ENCODE assay signal across 10 cellular contexts in the genomic region with DNA sequence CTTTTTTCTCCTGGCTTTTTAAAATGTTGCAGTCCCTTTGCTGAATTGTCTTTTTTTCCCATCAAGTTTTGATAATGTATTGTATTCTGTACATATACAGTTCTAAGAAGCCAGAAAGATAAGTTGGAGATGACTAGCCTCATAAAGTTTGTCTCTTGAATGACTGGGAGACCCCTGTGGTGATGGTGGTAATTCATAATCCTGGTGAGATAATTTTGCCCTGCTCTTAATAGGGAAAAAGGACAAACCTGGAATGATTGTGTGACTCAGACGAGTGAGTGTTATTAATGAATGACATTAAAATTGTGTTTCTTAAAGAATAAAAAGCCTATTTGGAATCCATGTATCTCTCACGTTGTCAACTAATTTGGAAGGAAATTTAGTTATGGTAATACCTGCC. TPM values are rescaled to one million over a fixed set of nuclear protein-coding genes. Genes with fewer than 3 reads are reported as not detected.
A peak's percentile ranks its signal among the peaks of the same experiment; 100 is the strongest.
DNase-seq lines count a peak whose midpoint lies in the region; ATAC-seq, FAIRE-seq and TF ChIP-seq lines count a peak whose summit lies in the region.
"Had no signal": no experiment of that assay in that cellular context is flagged by ENCODE, and none has a peak within 500 bp of the region (broad histone marks: within the 10 kb centered on the region; RNA-seq: fewer than 3 reads in every experiment).

No MANE protein-coding gene starts in this region.

- CTCF ChIA-PET in OCI-LY7 (lab: Charles Lee; ENCODE audit: unreplicated experiment) (no interaction called here), endothelial cell of umbilical vein (lab: Charles Lee) (interaction anchor here (1.1 to 1.6 kb wide), 2 partner anchors 58 to 448 kb away, joined by 4 to 6 read pairs; partner anchors contain the start of gene CCDC83)

- H3K4me2 ChIP-seq in OCI-LY7 (ENCODE audit: low read length) = peak overlapping the region; percentile 85
- peak overlapping the region; percentile 97 for H3K4me2 ChIP-seq in endothelial cell of umbilical vein (ENCODE audit: insufficient read depth, low read length)

- peaks cover 36% of the 10 kb centered on the region for H3K79me2 ChIP-seq in OCI-LY7 (ENCODE audit: insufficient read depth, low read depth, low read length)
- H3K79me2 ChIP-seq in endothelial cell of umbilical vein (ENCODE audit: control insufficient read depth, insufficient read depth, low read length) = peaks cover 23% of the 10 kb centered on the region

- no peak for FAIRE-seq in endothelial cell of umbilical vein (lab: Jason Lieb, UNC)

- no peaks in the 10 kb centered on the region for H3K9me3 ChIP-seq in OCI-LY7 (ENCODE audit: low read length)
- no peaks in the 10 kb centered on the region for H3K9me3 ChIP-seq in endothelial cell of umbilical vein (replicated peaks; ENCODE audit: control insufficient read depth, insufficient read depth, low read length)
- H3K9me3 ChIP-seq in psoas muscle = no peaks in the 10 kb centered on the region

- H4K20me1 ChIP-seq in OCI-LY7 (ENCODE audit: insufficient read depth, low read length) (peaks cover 9% of the 10 kb centered on the region; the same call in 1 of the 2 replicates), endothelial cell of umbilical vein (replicated peaks; ENCODE audit: control insufficient read depth, extremely low read depth, insufficient read depth, low read length) (no peaks in the 10 kb centered on the region)

- H3K4me3 ChIP-seq in GM12875 (ENCODE audit: low read depth, low read length) (peak overlapping the region; percentile 75), OCI-LY7 (ENCODE audit: low read depth, low read length, poor library complexity, severe bottlenecking) (peak overlapping the region; percentile 76), endothelial cell of umbilical vein (replicated peaks in 1 of 3; ENCODE audit: insufficient read depth in 1 of 3, low read depth in 1 of 3, low read length in 3 of 3) (peak overlapping the region in 2 of 3 experiments; percentile 12 to 89), psoas muscle (peak overlapping the region; percentile 89)

- H3K36me3 ChIP-seq in OCI-LY7 (ENCODE audit: insufficient read depth, low read length) = peaks cover 15% of the 10 kb centered on the region
- H3K36me3 ChIP-seq in endothelial cell of umbilical vein (ENCODE audit: control insufficient read depth in 2 of 2, extremely low read depth in 1 of 2, insufficient read depth in 2 of 2, low read length in 2 of 2) = no peaks in the 10 kb centered on the region
- no peaks in the 10 kb centered on the region for H3K36me3 ChIP-seq in psoas muscle (ENCODE audit: insufficient read depth in 1 of 2, low read depth in 1 of 2)

- H3K9ac ChIP-seq in endothelial cell of umbilical vein (replicated peaks; ENCODE audit: extremely low read depth, insufficient read depth, low read length) = peak overlapping the region; percentile 75

- no peak for TF ChIP-seq POLR2A in endothelial cell of umbilical vein (IDR thresholded peaks at IDR 0.05; ENCODE audit: low read depth, low read length)

- ATAC-seq in psoas muscle (no peak), GM19328 (IDR thresholded peaks at IDR 0.05; ENCODE audit: unreplicated experiment) (no peak), GM21528 (IDR thresholded peaks at IDR 0.05; ENCODE audit: low FRiP score, unreplicated experiment) (no peak), HG02642 (IDR thresholded peaks at IDR 0.05; ENCODE audit: poor library complexity, unreplicated experiment) (no peak)

- intact Hi-C loops in OCI-LY7 (cut with micrococcal nuclease; ENCODE audit: unreplicated experiment) = loop anchor here (2.0 kb wide), 1 partner anchor 638 kb away; the partner anchor contains the start of gene CREBZF
- intact Hi-C loops in endothelial cell of umbilical vein (cut with micrococcal nuclease) = no loop called here
- intact Hi-C loops in psoas muscle (cut with DNase I) = loop anchor here in 1 of 2 donors (5.0 kb wide), 1 partner anchor 61 kb away; the partner anchor contains the start of gene EED

- H3K27ac ChIP-seq in OCI-LY7 (ENCODE audit: low read depth, low read length, poor library complexity, severe bottlenecking) (no peak overlapping the region), endothelial cell of umbilical vein (ENCODE audit: insufficient read depth, low read depth, low read length) (peak overlapping the region; percentile 7), psoas muscle (peak overlapping the region; percentile 93)

- dilution Hi-C loops in endothelial cell of umbilical vein (cut with MboI; ENCODE audit: extremely low pct_ligation_motif_present, low sequenced_read_pairs) = no loop called here

- 46 to 51% (median 47%) methylated on average over 2 of the region's 2 CpGs for WGBS in psoas muscle, 3 donors

- BruUV-seq in OCI-LY7 (replicated peaks; lab: Mats Ljungman, UMichigan) (no TSS peak), endothelial cell of umbilical vein (replicated peaks; lab: Mats Ljungman, UMichigan) (no TSS peak)

- H3K4me1 ChIP-seq in OCI-LY7 (ENCODE audit: insufficient read depth, low read length, poor library complexity, severe bottlenecking) (peaks cover 15% of the 10 kb centered on the region), endothelial cell of umbilical vein (ENCODE audit: control insufficient read depth, extremely low read depth, insufficient read depth, low read length) (peaks cover 6% of the 10 kb centered on the region), psoas muscle (peaks cover 18% of the 10 kb centered on the region)

- peaks cover 0 to 3% of the 10 kb centered on the region in 2 experiments for H3K27me3 ChIP-seq in endothelial cell of umbilical vein (ENCODE audit: control insufficient read depth in 2 of 2, insufficient read depth in 2 of 2, low read length in 2 of 2)
- no peaks in the 10 kb centered on the region for H3K27me3 ChIP-seq in psoas muscle (ENCODE audit: insufficient read depth in 3 of 3, low read length in 2 of 3)

- no peaks in the 10 kb centered on the region for H3K9me2 ChIP-seq in OCI-LY7 (ENCODE audit: insufficient read depth, low read length)

- H2AFZ ChIP-seq in OCI-LY7 (ENCODE audit: low read length) = no peak overlapping the region
- no peak overlapping the region for H2AFZ ChIP-seq in endothelial cell of umbilical vein (ENCODE audit: low read depth, low read length)

- DNase-seq in OCI-LY7 (ENCODE audit: low spot score) (no peak), endothelial cell of umbilical vein (ENCODE audit: low read depth, low spot score) (peak; percentile 12), psoas muscle (no peak), NOMO-1 (lab: John Stamatoyannopoulos, UW; ENCODE audit: unreplicated experiment in 2 of 2) (no peak)
- DNase-seq: activated CD4-positive, alpha-beta T cell treated with anti-CD3 and anti-CD28 coated beads, Interleukin-2, amount 50 U/mL, for 1 hour; posterior cingulate gyrus had no signal

- no peaks in the 10 kb centered on the region for H3K9me1 ChIP-seq in endothelial cell of umbilical vein (replicated peaks; ENCODE audit: control insufficient read depth, extremely low read depth, insufficient read depth, low read length)

- POLR2A ChIA-PET in OCI-LY7 (lab: Charles Lee) = interaction anchor here (1.0 to 1.6 kb wide), 3 partner anchors 31 to 654 kb away, joined by 3 to 5 read pairs (median 5); no protein-coding TSS in a partner anchor
- POLR2A ChIA-PET in endothelial cell of umbilical vein (lab: Charles Lee) = no interaction called here

- no peak for TF ChIP-seq CTCF in GM12875 (IDR thresholded peaks at IDR 0.05; ENCODE audit: borderline replicate concordance, insufficient read depth, low read depth, low read length)
- no peak for TF ChIP-seq CTCF in OCI-LY7 (conservative IDR thresholded peaks at IDR 0.05; ENCODE audit: low read length)
- TF ChIP-seq CTCF in endothelial cell of umbilical vein (IDR thresholded peaks at IDR 0.05; ENCODE audit: extremely low read depth in 1 of 2, insufficient read depth in 1 of 2, low read depth in 1 of 2, low read length in 2 of 2) = no peak
- no peak for TF ChIP-seq CTCF in psoas muscle (IDR thresholded peaks at IDR 0.05)

TF ChIP-seq in endothelial cell of umbilical vein, 7 proteins besides CTCF, POLR2A, EP300 and RAD21:
- no peak for TF ChIP-seq EZH2 (IDR thresholded peaks at IDR 0.05; ENCODE audit: borderline replicate concordance, low read depth, low read length, severe bottlenecking)

RNA-seq across cellular contexts. Expression of gene HIKESHI, which starts 1.2 kb away (rescaled TPM):
- total RNA-seq in OCI-LY7 (2014; rRNA removed; shearing (Covaris generic)) = 22.2 and 34.9 TPM in 2 replicates
- 43.9 and 48.6 TPM in 2 replicates for total RNA-seq in OCI-LY7 (2022)
- total RNA-seq in endothelial cell of umbilical vein = 38.7 and 40.2 TPM in 2 replicates
- polyA plus RNA-seq in endothelial cell of umbilical vein = 59.6 and 66.9 TPM in 2 replicates
- 68.0 and 80.1 TPM in 2 replicates for polyA plus RNA-seq in endothelial cell of umbilical vein (2011; cell fraction: cytosol; rRNA removed)
- 45.5 and 45.9 TPM in 2 replicates for polyA plus RNA-seq in endothelial cell of umbilical vein (2011; cell fraction: nucleus; rRNA removed)
- polyA plus RNA-seq in endothelial cell of umbilical vein (2012) = 55.1 and 63.2 TPM in 2 replicates
- 51.2 and 61.1 TPM in 2 replicates for polyA minus RNA-seq in endothelial cell of umbilical vein
- 23.8 TPM for polyA minus RNA-seq in endothelial cell of umbilical vein (2011; cell fraction: cytosol; rRNA and poly(A)+ RNA removed)
- polyA minus RNA-seq in endothelial cell of umbilical vein (2011; cell fraction: nucleus; rRNA and poly(A)+ RNA removed) = 11.4 and 21.6 TPM in 2 replicates
- total RNA-seq in psoas muscle = 10 to 100 TPM; 39.6 to 45.7 (median 41.4) TPM
- polyA plus RNA-seq in psoas muscle = 10 to 100 TPM; 50.8 to 74.9 (median 63.6) TPM

RNA-seq across cellular contexts. Expression of gene EED, which starts 58.7 kb away (rescaled TPM):
- 25.2 and 30.4 TPM in 2 replicates for total RNA-seq in OCI-LY7 (2014; rRNA removed; shearing (Covaris generic))
- total RNA-seq in OCI-LY7 (2022) (34.4 and 40.2 TPM in 2 replicates), endothelial cell of umbilical vein (21.8 and 22.7 TPM in 2 replicates), psoas muscle (10 to 100 TPM in 3 of 4 donors, 1 to 10 TPM in 1; 9.6 to 11.6 (median 10.7) TPM)
- polyA plus RNA-seq in endothelial cell of umbilical vein (7.1 and 9.4 TPM in 2 replicates), psoas muscle (10 to 100 TPM in 2 of 3 donors, 1 to 10 TPM in 1; 8.1 to 14.6 (median 14.0) TPM)
- 8.7 and 8.8 TPM in 2 replicates for polyA plus RNA-seq in endothelial cell of umbilical vein (2011; cell fraction: cytosol; rRNA removed)
- 28.8 and 41.1 TPM in 2 replicates for polyA plus RNA-seq in endothelial cell of umbilical vein (2011; cell fraction: nucleus; rRNA removed)
- polyA plus RNA-seq in endothelial cell of umbilical vein (2012) = 21.3 and 25.7 TPM in 2 replicates
- 11.4 and 13.3 TPM in 2 replicates for polyA minus RNA-seq in endothelial cell of umbilical vein
- polyA minus RNA-seq in endothelial cell of umbilical vein (2011; cell fraction: cytosol; rRNA and poly(A)+ RNA removed) = 19.8 TPM
- 28.9 and 40.7 TPM in 2 replicates for polyA minus RNA-seq in endothelial cell of umbilical vein (2011; cell fraction: nucleus; rRNA and poly(A)+ RNA removed)
